In the genomic region with DNA sequence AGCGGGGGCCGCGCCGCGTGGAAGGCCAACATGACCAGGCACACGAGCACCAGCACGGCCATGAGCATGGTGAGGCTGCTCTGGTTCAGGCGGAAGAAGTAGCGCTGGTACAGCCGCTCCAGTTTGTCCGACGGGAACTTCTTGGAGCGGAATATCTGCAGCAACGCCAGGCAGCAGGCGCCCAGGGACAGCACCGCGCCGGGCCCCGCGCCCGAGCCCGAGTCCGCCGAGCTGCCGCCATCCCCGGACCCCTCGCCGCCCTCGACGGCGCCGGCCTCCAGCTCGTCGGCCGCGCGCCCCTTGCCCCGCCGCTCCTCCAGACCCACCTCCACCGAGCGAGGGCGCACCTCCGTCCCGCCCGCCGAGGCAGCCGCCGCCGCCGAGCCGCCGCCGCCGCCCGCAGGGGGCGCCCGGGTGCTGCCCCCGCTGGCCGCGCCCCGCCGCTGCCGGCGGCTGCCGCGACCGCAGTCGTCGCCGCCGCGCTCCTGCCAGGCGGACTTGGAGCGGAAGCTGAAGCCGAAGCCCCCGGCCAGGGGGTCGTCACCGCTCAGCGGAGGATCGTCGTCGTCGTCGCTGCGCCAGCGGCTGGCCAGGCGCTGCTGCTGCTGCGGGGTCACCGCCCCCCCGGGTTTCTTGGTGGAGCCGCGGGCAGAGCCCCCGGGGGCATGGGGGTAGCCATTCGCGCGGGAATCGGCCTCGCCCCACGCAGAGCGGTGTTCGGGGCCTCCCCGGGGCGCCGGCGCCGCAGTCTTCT, we compare ENCODE assay signal across 8 cellular contexts. TPM values are rescaled to one million over a fixed set of nuclear protein-coding genes. Genes with fewer than 3 reads are reported as not detected.
DNase-seq lines count a peak whose midpoint lies in the region; ATAC-seq and TF ChIP-seq lines count a peak whose summit lies in the region.
"Had no signal": no experiment of that assay in that cellular context is flagged by ENCODE, and none has a peak within 500 bp of the region (broad histone marks: within the 10 kb centered on the region; RNA-seq: fewer than 3 reads in every experiment).

No MANE protein-coding gene starts in this region.

- peaks cover 9% of the 10 kb centered on the region; the same call in 1 of the 2 replicates for H3K27me3 ChIP-seq in H9 (ENCODE audit: insufficient read depth, low read length)
- H3K27me3 ChIP-seq in neuronal stem cell (ENCODE audit: control insufficient read depth in 3 of 3, insufficient read depth in 3 of 3, low read depth in 1 of 3, low read length in 3 of 3): peaks cover 9 to 71% (median 35%) of the 10 kb centered on the region in 3 experiments

- no peak overlapping the region for H3T11ph ChIP-seq in H9 (ENCODE audit: low read length)

- H2BK12ac ChIP-seq in H9 (ENCODE audit: insufficient read length, low read depth, low read length) (no peak overlapping the region), neuronal stem cell (ENCODE audit: low read length) (peak overlapping the region; percentile 95)

- H2AK5ac ChIP-seq in H9 (ENCODE audit: insufficient read length, low read length) (no peak overlapping the region), neuronal stem cell (ENCODE audit: low read depth, low read length) (peak overlapping the region; percentile 82)

- H3K79me1 ChIP-seq in H9 (ENCODE audit: insufficient read depth, low read depth, low read length, poor library complexity, severe bottlenecking) (no peaks in the 10 kb centered on the region), neuronal stem cell (ENCODE audit: low read depth, low read length) (no peaks in the 10 kb centered on the region)

- DNase-seq in H9: peak; percentile 70
- peak; percentile 10 to 26 for DNase-seq in activated CD4-positive, alpha-beta T cell treated with anti-CD3 and anti-CD28 coated beads for 24 hours (ENCODE audit: low read depth in 2 of 2)
- DNase-seq in epithelial cell of proximal tubule (ENCODE audit: low read depth): no peak
- DNase-seq in neuronal stem cell (ENCODE audit: low spot score): peak; percentile 12
- no peak for DNase-seq in OCI-LY7 (ENCODE audit: low spot score)
- DNase-seq in NCI-H2029 treated with DMSO at 0.1 percent for 48 hours (lab: John Stamatoyannopoulos, UW): no peak

- H3K79me2 ChIP-seq in H9 (ENCODE audit: insufficient read depth, low read length) (no peaks in the 10 kb centered on the region), OCI-LY7 (ENCODE audit: insufficient read depth, low read depth, low read length) (no peaks in the 10 kb centered on the region)

- H3K4me1 ChIP-seq in H9 (ENCODE audit: insufficient read depth, low read length) (no peaks in the 10 kb centered on the region), neuronal stem cell (ENCODE audit: control insufficient read depth in 2 of 2, insufficient read depth in 1 of 2, low read depth in 1 of 2, low read length in 2 of 2) (peaks cover 0 to 5% of the 10 kb centered on the region in 2 donors), OCI-LY7 (ENCODE audit: insufficient read depth, low read length, poor library complexity, severe bottlenecking) (no peaks in the 10 kb centered on the region)

- H3K9me2 ChIP-seq in OCI-LY7 (ENCODE audit: insufficient read depth, low read length): no peaks in the 10 kb centered on the region

- H4K8ac ChIP-seq in H9 (replicated peaks; ENCODE audit: insufficient read length, low read depth, low read length) (no peak overlapping the region), neuronal stem cell (ENCODE audit: low read depth, low read length) (no peak overlapping the region)

- H3K18ac ChIP-seq in H9 (ENCODE audit: insufficient read length, low read depth, low read length): no peak overlapping the region
- peak overlapping the region; percentile 62 for H3K18ac ChIP-seq in neuronal stem cell (ENCODE audit: low read length)

- peaks cover 9% of the 10 kb centered on the region for H3K23me2 ChIP-seq in H9 (ENCODE audit: insufficient read length, low read depth, low read length, poor library complexity, severe bottlenecking)

- no peak overlapping the region for H3K56ac ChIP-seq in H9 (ENCODE audit: insufficient read length, low read depth, low read length)

- H4K5ac ChIP-seq in H9 (ENCODE audit: insufficient read length, low read depth, low read length): no peak overlapping the region

- peaks cover 11 to 20% of the 10 kb centered on the region in 2 experiments for H3K4me1 Mint-ChIP-seq in H9

- H2BK15ac ChIP-seq in H9 (ENCODE audit: low read depth, low read length): no peak overlapping the region
- peak overlapping the region; percentile 55 for H2BK15ac ChIP-seq in neuronal stem cell (ENCODE audit: low read length)

- H3K36me3 Mint-ChIP-seq in H9 (ENCODE audit: insufficient read depth in 1 of 3, low read depth in 3 of 3): no peaks in the 10 kb centered on the region; a peak in 1 of 7 replicates

- POLR2A ChIA-PET in OCI-LY7 (lab: Charles Lee): no interaction called here

- peak overlapping the region; percentile 55 for H3K4me3 ChIP-seq in epithelial cell of proximal tubule (ENCODE audit: low read depth, low read length)
- peak overlapping the region; percentile 55 to 66 for H3K4me3 ChIP-seq in neuronal stem cell (ENCODE audit: low read length in 2 of 2)
- no peak overlapping the region for H3K4me3 ChIP-seq in OCI-LY7 (ENCODE audit: low read depth, low read length, poor library complexity, severe bottlenecking)

- peaks cover 70% of the 10 kb centered on the region for H3K27me3 Mint-ChIP-seq in H9 (ENCODE audit: low read depth)

- intact Hi-C loops in OCI-LY7 (cut with micrococcal nuclease; ENCODE audit: unreplicated experiment): no loop called here

- no TSS peak for BruUV-seq in OCI-LY7 (replicated peaks; lab: Mats Ljungman, UMichigan)

- no peak overlapping the region for H3K27ac ChIP-seq in H9 (ENCODE audit: insufficient read length, low read depth, low read length)
- H3K27ac ChIP-seq in neuronal stem cell (replicated peaks; ENCODE audit: low read length): no peak overlapping the region
- H3K27ac ChIP-seq in OCI-LY7 (ENCODE audit: low read depth, low read length, poor library complexity, severe bottlenecking): no peak overlapping the region

- H3K9me3 Mint-ChIP-seq in H9: 0 out of 5 replicates have a peak, but pooled peaks cover 0 to 2% of the 10 kb centered on the region in 2 experiments

- H2AFZ ChIP-seq in H9 (ENCODE audit: low read length) (no peak overlapping the region), neuronal stem cell (ENCODE audit: low read length) (peak overlapping the region; percentile 100), OCI-LY7 (ENCODE audit: low read length) (no peak overlapping the region)

- H3K36me3 ChIP-seq in neuronal stem cell (replicated peaks in 1 of 2; ENCODE audit: control insufficient read depth in 2 of 2, insufficient read depth in 2 of 2, low read length in 2 of 2) (no peaks in the 10 kb centered on the region), OCI-LY7 (ENCODE audit: insufficient read depth, low read length) (no peaks in the 10 kb centered on the region)

- H4K20me1 ChIP-seq in H9 (ENCODE audit: control insufficient read depth, insufficient read depth, insufficient read length) (no peaks in the 10 kb centered on the region), OCI-LY7 (ENCODE audit: insufficient read depth, low read length) (no peaks in the 10 kb centered on the region)

- H3K9me3 ChIP-seq in H9 (ENCODE audit: control insufficient read depth, low read depth, low read length): no peaks in the 10 kb centered on the region
- peaks cover 0 to 2% of the 10 kb centered on the region in 2 donors for H3K9me3 ChIP-seq in neuronal stem cell (replicated peaks in 1 of 2; ENCODE audit: control insufficient read depth in 2 of 2, insufficient read depth in 1 of 2, low read depth in 1 of 2, low read length in 2 of 2)
- H3K9me3 ChIP-seq in OCI-LY7 (ENCODE audit: low read length): no peaks in the 10 kb centered on the region

- H3K4me2 ChIP-seq in H9 (ENCODE audit: insufficient read depth, insufficient read length, low read length) (peak overlapping the region; percentile 11), neuronal stem cell (ENCODE audit: insufficient read depth, low read length, poor library complexity, severe bottlenecking) (peak overlapping the region; percentile 96), OCI-LY7 (ENCODE audit: low read length) (no peak overlapping the region)

- H3K4me3 Mint-ChIP-seq in H9: peak overlapping the region in 1 of 2 experiments; percentile 57; a peak in 1 of 5 replicates

- H3K27ac Mint-ChIP-seq in H9: no peak overlapping the region

- TF ChIP-seq CTCF in H9 (conservative IDR thresholded peaks at IDR 0.05): peak; percentile 49; the same call in 2 of the 3 replicates
- TF ChIP-seq CTCF in epithelial cell of proximal tubule (conservative IDR thresholded peaks at IDR 0.05; ENCODE audit: low read depth, low read length): no peak
- TF ChIP-seq CTCF in OCI-LY7 (conservative IDR thresholded peaks at IDR 0.05; ENCODE audit: low read length): no peak

- no peak overlapping the region for H3K23ac ChIP-seq in H9 (ENCODE audit: insufficient read length, low read depth, low read length)
- H3K23ac ChIP-seq in neuronal stem cell (ENCODE audit: low read depth, low read length, poor library complexity): peak overlapping the region; percentile 83

- H2BK20ac ChIP-seq in H9 (ENCODE audit: low read depth, low read length, poor library complexity, severe bottlenecking): no peak overlapping the region

- ATAC-seq in HG03095 (IDR thresholded peaks at IDR 0.05; ENCODE audit: unreplicated experiment): no peak

- H2BK120ac ChIP-seq in H9 (ENCODE audit: low read depth, low read length, poor library complexity, severe bottlenecking) (no peak overlapping the region), neuronal stem cell (ENCODE audit: low read depth, low read length) (no peak overlapping the region)

- no CpG with 5 or more reads among the region's 106 CpGs for WGBS in H9 (ENCODE audit: extremely low coverage, insufficient read length, low lambda C conversion rate)
- WGBS in neuronal stem cell (ENCODE audit: extremely low coverage in 2 of 2, insufficient read length in 2 of 2, insufficient replicate concordance in 1 of 2), 2 donors: no CpG with 5 or more reads among the region's 106 CpGs

- H3K4ac ChIP-seq in H9 (ENCODE audit: low read depth, low read length) (no peak overlapping the region), neuronal stem cell (ENCODE audit: low read length) (no peak overlapping the region)

- no peak overlapping the region; the same call in 1 of the 2 replicates for H3K14ac ChIP-seq in H9 (ENCODE audit: insufficient read depth, low read length)
- peak overlapping the region; percentile 86 for H3K14ac ChIP-seq in neuronal stem cell (ENCODE audit: low read length)

- no peak overlapping the region for H2BK5ac ChIP-seq in H9 (ENCODE audit: insufficient read length, low read length)
- H2BK5ac ChIP-seq in neuronal stem cell (ENCODE audit: low read length): no peak overlapping the region

- CTCF ChIA-PET in OCI-LY7 (lab: Charles Lee; ENCODE audit: unreplicated experiment): no interaction called here

- H4K91ac ChIP-seq in H9 (ENCODE audit: insufficient read length, low read depth, low read length) (no peak overlapping the region), neuronal stem cell (ENCODE audit: low read depth, low read length, poor library complexity) (peak overlapping the region; percentile 4)

- H3K9ac ChIP-seq in H9 (ENCODE audit: extremely low read depth, insufficient read length, low read length): no peak overlapping the region
- H3K9ac ChIP-seq in neuronal stem cell (ENCODE audit: low read depth, low read length, poor library complexity): peak overlapping the region; percentile 70

RNA-seq across cellular contexts. Expression of gene ADCY5, which starts 1.0 kb away (rescaled TPM):
- total RNA-seq in H9 (2021) (5.0 and 6.1 TPM in 2 replicates), epithelial cell of proximal tubule (0.07 and 2.7 TPM in 2 replicates), OCI-LY7 (2022) (0.63 TPM in 1 of 2 replicates, not detected in the other)
- 2.2 TPM for polyA plus RNA-seq in neuronal stem cell (2013, experiment 1 of 2)
- polyA plus RNA-seq in neuronal stem cell (2013, experiment 2 of 2): 2.2 TPM
- 0.03 TPM in 1 of 2 replicates, not detected in the other for total RNA-seq in OCI-LY7 (2014; rRNA removed; shearing (Covaris generic))
- total RNA-seq: M059J had no signal

Comparison
In these comparisons a context has a peak if more than half of its experiments do, and no peak if none do; other contexts are left out.
1. DNase-seq: peak in H9 (single experiment), activated CD4-positive, alpha-beta T cell treated with anti-CD3 and anti-CD28 coated beads for 24 hours (2 of 2) and neuronal stem cell (single experiment); none in epithelial cell of proximal tubule (single experiment), OCI-LY7 (single experiment) and NCI-H2029 treated with DMSO at 0.1 percent for 48 hours (single experiment).